21 cellular contexts compared by ENCODE assay signal in the genomic region with DNA sequence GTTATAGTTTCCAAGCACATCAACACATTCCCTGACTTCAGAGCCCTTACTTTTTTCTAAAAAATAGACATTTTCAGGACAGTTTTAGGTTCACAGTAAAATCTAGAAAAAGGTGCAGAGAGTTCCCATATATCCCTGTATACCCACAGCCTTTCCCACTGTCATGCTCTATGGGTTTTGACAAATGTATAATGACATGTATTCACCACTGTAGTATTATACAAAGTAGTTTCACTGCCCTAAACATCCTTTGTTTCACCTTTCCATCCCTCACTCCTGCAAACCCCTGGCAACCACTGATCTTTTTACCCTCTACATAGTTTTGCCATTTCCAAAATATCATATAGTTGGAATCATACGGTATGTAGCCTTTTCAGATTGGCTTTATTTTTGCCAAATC. TPM values are rescaled to one million over a fixed set of nuclear protein-coding genes. Genes with fewer than 3 reads are reported as not detected.
DNase-seq lines count a peak whose midpoint lies in the region; ATAC-seq, FAIRE-seq and TF ChIP-seq lines count a peak whose summit lies in the region.
"Had no signal": no experiment of that assay in that cellular context is flagged by ENCODE, and none has a peak within 500 bp of the region (broad histone marks: within the 10 kb centered on the region; RNA-seq: fewer than 3 reads in every experiment).

No MANE protein-coding gene starts in this region.

- no peak overlapping the region for H3K4me3 ChIP-seq in CD8-positive, alpha-beta T cell (ENCODE audit: low read depth, low read length)
- H3K4me3 ChIP-seq: Peyer's patch had no signal

- H3K36me3 Mint-ChIP-seq in CD8-positive, alpha-beta T cell: peaks cover 75% of the 10 kb centered on the region
- H3K36me3 Mint-ChIP-seq in activated naive CD8-positive, alpha-beta T cell: peaks cover 27% of the 10 kb centered on the region
- peaks cover 14% of the 10 kb centered on the region for H3K36me3 Mint-ChIP-seq in endothelial cell (ENCODE audit: low read depth, unreplicated experiment)

- no peak overlapping the region for H3K27ac ChIP-seq in CD8-positive, alpha-beta T cell (ENCODE audit: low read depth, low read length)
- H3K27ac ChIP-seq: Peyer's patch had no signal

- TF ChIP-seq CTCF in CD8-positive, alpha-beta T cell (IDR thresholded peaks at IDR 0.05): no peak
- no peak for TF ChIP-seq CTCF in endothelial cell (IDR thresholded peaks at IDR 0.05; ENCODE audit: unreplicated experiment)

- no peaks in the 10 kb centered on the region for H3K9me3 ChIP-seq in CD8-positive, alpha-beta T cell (ENCODE audit: low read length)
- H3K9me3 ChIP-seq: Peyer's patch had no signal

- no peaks in the 10 kb centered on the region for H3K27me3 ChIP-seq in CD8-positive, alpha-beta T cell (ENCODE audit: insufficient read depth, low read length)
- H3K27me3 ChIP-seq: Peyer's patch had no signal

- intact Hi-C loops in CD8-positive, alpha-beta T cell (cut with DNase I, micrococcal nuclease): no loop called here

- H3K27me3 Mint-ChIP-seq in CD8-positive, alpha-beta T cell (ENCODE audit: low read depth): no peaks in the 10 kb centered on the region
- H3K27me3 Mint-ChIP-seq in activated naive CD8-positive, alpha-beta T cell: no peaks in the 10 kb centered on the region
- no peaks in the 10 kb centered on the region for H3K27me3 Mint-ChIP-seq in endothelial cell (ENCODE audit: unreplicated experiment)
- H3K27me3 Mint-ChIP-seq: CD4-positive, CD25-positive, alpha-beta regulatory T cell had no signal

- POLR2A ChIA-PET in CD8-positive, alpha-beta T cell (lab: Charles Lee): interaction anchor here (0.8 kb wide), 1 partner anchor 10 kb away, joined by 3 read pairs; no protein-coding TSS in a partner anchor

- peak; percentile 53 for FAIRE-seq in GM18507 (lab: Jason Lieb, UNC)
- FAIRE-seq: H1 had no signal

- no peak for DNase-seq in CD8-positive, alpha-beta T cell
- DNase-seq in GM18507 (ENCODE audit: extremely low spot score, insufficient read length, low read depth): no peak
- DNase-seq in endothelial cell (ENCODE audit: low spot score): no peak
- no peak for DNase-seq in NCI-H226
- no peak for DNase-seq in activated effector memory CD4-positive, alpha-beta T cell treated with Interleukin-2 at 50 U/mL for 16 hours
- DNase-seq in NK-92 (lab: John Stamatoyannopoulos, UW; ENCODE audit: unreplicated experiment): no peak
- DNase-seq: ACHN; CD4-positive, CD25-positive, alpha-beta regulatory T cell; DMS79; HFFc6; Karpas-422; MM.1S; NCI-H1105; NCI-H1694 treated with DMSO at 0.1 percent for 48 hours; NCI-H82; Peyer's patch; Right ventricle myocardium superior had no signal

- CTCF ChIA-PET in CD8-positive, alpha-beta T cell (lab: Charles Lee): no interaction called here

- H3K4me3 Mint-ChIP-seq in CD8-positive, alpha-beta T cell: no peak overlapping the region
- H3K4me3 Mint-ChIP-seq in activated naive CD8-positive, alpha-beta T cell: no peak overlapping the region
- H3K4me3 Mint-ChIP-seq in endothelial cell (ENCODE audit: unreplicated experiment): no peak overlapping the region
- H3K4me3 Mint-ChIP-seq: CD4-positive, CD25-positive, alpha-beta regulatory T cell; HFFc6 had no signal

- ATAC-seq in CD8-positive, alpha-beta T cell: no peak
- ATAC-seq in GM21786 (IDR thresholded peaks at IDR 0.05; ENCODE audit: unreplicated experiment): peak; percentile 74
- ATAC-seq: SK-N-SH treated with all-trans-retinoic acid at 6 μM for 48 hours had no signal

- peaks cover 67% of the 10 kb centered on the region for H3K4me1 Mint-ChIP-seq in CD8-positive, alpha-beta T cell (ENCODE audit: low read depth)
- H3K4me1 Mint-ChIP-seq in activated naive CD8-positive, alpha-beta T cell (ENCODE audit: low read depth): peaks cover 65% of the 10 kb centered on the region
- H3K4me1 Mint-ChIP-seq in endothelial cell (ENCODE audit: unreplicated experiment): no peaks in the 10 kb centered on the region

- peaks cover 51% of the 10 kb centered on the region for H3K4me1 ChIP-seq in CD8-positive, alpha-beta T cell (ENCODE audit: insufficient read depth, low read length)

- peak overlapping the region; percentile 1 for H3K27ac Mint-ChIP-seq in CD8-positive, alpha-beta T cell
- peak overlapping the region; percentile 6 for H3K27ac Mint-ChIP-seq in activated naive CD8-positive, alpha-beta T cell
- H3K27ac Mint-ChIP-seq in endothelial cell (ENCODE audit: unreplicated experiment): no peak overlapping the region
- H3K27ac Mint-ChIP-seq: HFFc6 had no signal

- no peaks in the 10 kb centered on the region for H3K9me3 Mint-ChIP-seq in CD8-positive, alpha-beta T cell
- H3K9me3 Mint-ChIP-seq in activated naive CD8-positive, alpha-beta T cell (ENCODE audit: low read depth): no peaks in the 10 kb centered on the region
- H3K9me3 Mint-ChIP-seq in endothelial cell (ENCODE audit: unreplicated experiment): no peaks in the 10 kb centered on the region
- H3K9me3 Mint-ChIP-seq: CD4-positive, CD25-positive, alpha-beta regulatory T cell; HFFc6 had no signal

- H3K36me3 ChIP-seq in CD8-positive, alpha-beta T cell (ENCODE audit: insufficient read depth, low read length): peaks cover 23% of the 10 kb centered on the region

RNA-seq across cellular contexts. Expression of gene NAA16, which starts 15.6 kb away (rescaled TPM):
- 100 to 1,000 TPM; 103 to 105 TPM for total RNA-seq in CD8-positive, alpha-beta T cell
- total RNA-seq in endothelial cell (ENCODE audit: unreplicated experiment): 23.6 TPM
